ENCODE assay signal across 1 cellular context in genomic region chr1:42533101-42533863, GRCh38.
TF ChIP-seq lines count a peak whose summit lies in the region.

No MANE protein-coding gene starts in this region.

TF ChIP-seq in IMR-90, 13 proteins besides CTCF, POLR2A, EP300 and RAD21:
- TF ChIP-seq MAZ (IDR thresholded peaks at IDR 0.05; ENCODE audit: borderline replicate concordance, low read depth, low read length), result no peak
- TF ChIP-seq RFX5 (IDR thresholded peaks at IDR 0.05; ENCODE audit: low read depth, low read length), result no peak
- TF ChIP-seq MAFK (IDR thresholded peaks at IDR 0.05; ENCODE audit: low read depth, low read length), result no peak
- no peak for TF ChIP-seq USF2 (IDR thresholded peaks at IDR 0.05; ENCODE audit: low read depth, low read length)
- TF ChIP-seq NFE2L2 (IDR thresholded peaks at IDR 0.05; ENCODE audit: low read depth, low read length), result no peak
- TF ChIP-seq RCOR1 (IDR thresholded peaks at IDR 0.05; ENCODE audit: insufficient replicate concordance, low read length), result no peak
- TF ChIP-seq SMC3 (IDR thresholded peaks at IDR 0.05; ENCODE audit: low read depth, low read length), result no peak
- no peak for TF ChIP-seq MXI1 (IDR thresholded peaks at IDR 0.05; ENCODE audit: borderline replicate concordance, low read depth, low read length)
- TF ChIP-seq FOS (IDR thresholded peaks at IDR 0.05; ENCODE audit: low read depth, low read length), result no peak
TF ChIP-seq in IMR-90: peak in this region for 0.
